1 cellular context compared by ENCODE assay signal in the genomic region with DNA sequence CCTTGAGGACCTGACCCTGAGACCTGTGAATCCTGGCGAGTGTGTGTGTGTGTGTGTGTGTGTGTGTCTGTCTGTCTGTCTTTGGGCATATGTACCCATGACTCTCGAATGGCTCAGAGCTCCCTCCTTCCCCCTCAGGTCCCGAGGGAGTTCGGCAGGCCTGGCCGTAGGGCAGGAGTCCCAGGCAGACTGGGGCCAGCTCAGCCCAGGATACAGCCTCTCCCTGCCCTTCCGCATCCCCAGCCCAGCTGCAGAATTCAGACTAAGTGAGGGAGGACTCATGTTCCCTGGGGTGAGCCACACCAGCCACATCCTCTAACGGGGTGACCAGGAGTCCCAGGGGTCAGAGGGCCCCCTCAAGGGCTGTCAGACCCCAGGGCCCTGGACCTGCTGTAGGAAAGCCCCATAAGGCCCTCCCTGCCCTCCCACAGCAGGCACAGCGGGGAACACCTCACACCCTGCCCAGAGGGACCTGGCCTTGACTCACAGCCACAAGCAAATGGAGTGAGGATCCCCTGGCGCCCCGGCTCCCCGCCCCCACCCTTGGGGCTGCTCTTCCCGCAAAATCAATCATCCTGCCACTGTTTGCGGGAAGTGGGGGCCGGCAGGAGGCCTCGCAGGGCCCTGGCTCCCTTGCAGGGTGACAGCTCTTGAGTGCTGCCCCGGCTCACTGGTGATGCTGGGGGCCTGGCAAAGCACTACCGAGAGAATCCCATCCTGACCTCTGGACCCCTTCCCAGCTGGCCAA.
TF ChIP-seq lines count a peak whose summit lies in the region.

No MANE protein-coding gene starts in this region.

TF ChIP-seq in K562, 482 proteins besides CTCF, POLR2A, EP300 and RAD21 (continued from another document):
- TF ChIP-seq, protein P1, sequence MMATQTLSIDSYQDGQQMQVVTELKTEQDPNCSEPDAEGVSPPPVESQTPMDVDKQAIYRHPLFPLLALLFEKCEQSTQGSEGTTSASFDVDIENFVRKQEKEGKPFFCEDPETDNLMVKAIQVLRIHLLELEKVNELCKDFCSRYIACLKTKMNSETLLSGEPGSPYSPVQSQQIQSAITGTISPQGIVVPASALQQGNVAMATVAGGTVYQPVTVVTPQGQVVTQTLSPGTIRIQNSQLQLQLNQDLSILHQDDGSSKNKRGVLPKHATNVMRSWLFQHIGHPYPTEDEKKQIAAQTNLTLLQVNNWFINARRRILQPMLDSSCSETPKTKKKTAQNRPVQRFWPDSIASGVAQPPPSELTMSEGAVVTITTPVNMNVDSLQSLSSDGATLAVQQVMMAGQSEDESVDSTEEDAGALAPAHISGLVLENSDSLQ (IDR thresholded peaks at IDR 0.05) = peak; percentile 40
- TF ChIP-seq, protein P2, sequence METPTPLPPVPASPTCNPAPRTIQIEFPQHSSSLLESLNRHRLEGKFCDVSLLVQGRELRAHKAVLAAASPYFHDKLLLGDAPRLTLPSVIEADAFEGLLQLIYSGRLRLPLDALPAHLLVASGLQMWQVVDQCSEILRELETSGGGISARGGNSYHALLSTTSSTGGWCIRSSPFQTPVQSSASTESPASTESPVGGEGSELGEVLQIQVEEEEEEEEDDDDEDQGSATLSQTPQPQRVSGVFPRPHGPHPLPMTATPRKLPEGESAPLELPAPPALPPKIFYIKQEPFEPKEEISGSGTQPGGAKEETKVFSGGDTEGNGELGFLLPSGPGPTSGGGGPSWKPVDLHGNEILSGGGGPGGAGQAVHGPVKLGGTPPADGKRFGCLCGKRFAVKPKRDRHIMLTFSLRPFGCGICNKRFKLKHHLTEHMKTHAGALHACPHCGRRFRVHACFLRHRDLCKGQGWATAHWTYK (CRISPR knock-in tag; IDR thresholded peaks at IDR 0.05) = no peak
- no peak for TF ChIP-seq ZNF696 (CRISPR knock-in tag; conservative IDR thresholded peaks at IDR 0.05)
